ENCODE assay signal across 24 cellular contexts in genomic region chr11:59184876-59185275, GRCh38. TPM values are rescaled to one million over a fixed set of nuclear protein-coding genes. Genes with fewer than 3 reads are reported as not detected.
DNase-seq lines count a peak whose midpoint lies in the region; ATAC-seq, FAIRE-seq and TF ChIP-seq lines count a peak whose summit lies in the region.
"Had no signal": no experiment of that assay in that cellular context is flagged by ENCODE, and none has a peak within 500 bp of the region (broad histone marks: within the 10 kb centered on the region; RNA-seq: fewer than 3 reads in every experiment).

No MANE protein-coding gene starts in this region.

- H3K27me3 Mint-ChIP-seq in Calu3 (ENCODE audit: unreplicated experiment) (no peaks in the 10 kb centered on the region), HFFc6 (ENCODE audit: insufficient read depth) (peaks cover 4% of the 10 kb centered on the region)
- H3K27me3 Mint-ChIP-seq: activated naive CD8-positive, alpha-beta T cell treated with anti-CD3 and anti-CD28 coated beads, Interleukin-2, amount 50 U/mL, for 24 hours had no signal

- H3K36me3 Mint-ChIP-seq in Calu3 (ENCODE audit: insufficient read depth, unreplicated experiment): peaks cover 47% of the 10 kb centered on the region
- no peaks in the 10 kb centered on the region; the same call in 1 of the 2 replicates for H3K36me3 Mint-ChIP-seq in HFFc6 (ENCODE audit: low read depth)

- H3K36me3 ChIP-seq in ectodermal cell (ENCODE audit: control insufficient read depth, insufficient read depth, low read length) (peaks cover 45% of the 10 kb centered on the region), muscle layer of duodenum (ENCODE audit: control insufficient read depth in 1 of 2, insufficient read depth in 2 of 2, low read length in 2 of 2) (peaks cover 0 to 7% of the 10 kb centered on the region in 2 donors), small intestine (ENCODE audit: control insufficient read depth in 2 of 2, insufficient read depth in 2 of 2, low read length in 2 of 2) (peaks cover 3 to 4% of the 10 kb centered on the region in 2 donors)
- H3K36me3 ChIP-seq: brain microvascular endothelial cell had no signal

- DNase-seq in Calu3 (no peak), small intestine (no peak), NCI-H2171 treated with DMSO at 0.1 percent for 48 hours (lab: John Stamatoyannopoulos, UW) (no peak), HFFc6 (no peak)
- no peak for DNase-seq in central memory CD4-positive, alpha-beta T cell
- DNase-seq: activated CD4-positive, alpha-beta memory T cell treated with anti-CD3 and anti-CD28 coated beads, Interleukin-2, amount 10 ng/mL, durations not matched to agents 7 days and 5 days; activated effector memory CD4-positive, alpha-beta T cell treated with anti-CD3 and anti-CD28 coated beads, Interleukin-2, amount 50 U/mL, for 16 hours; activated naive CD8-positive, alpha-beta T cell treated with anti-CD3 and anti-CD28 coated beads, Interleukin-2, amount 50 U/mL, for 24 hours; brain microvascular endothelial cell; CD8-positive, alpha-beta memory T cell; GF-D8; heart right ventricle; MV-4-11; NCI-H1694 treated with DMSO at 0.1 percent for 48 hours; NCI-H748 treated with DMSO at 0.1 percent for 48 hours had no signal

- H3K27ac Mint-ChIP-seq in Calu3 (ENCODE audit: unreplicated experiment): peak overlapping the region; percentile 94
- no peak overlapping the region for H3K27ac Mint-ChIP-seq in HFFc6
- H3K27ac Mint-ChIP-seq: activated CD4-positive, alpha-beta memory T cell treated with anti-CD3 and anti-CD28 coated beads, Interleukin-2, amount 10 ng/mL, durations not matched to agents 7 days and 5 days; activated naive CD8-positive, alpha-beta T cell treated with anti-CD3 and anti-CD28 coated beads, Interleukin-2, amount 50 U/mL, for 24 hours; CD8-positive, alpha-beta memory T cell; T-helper 2 cell treated with Interferon-gamma antibody and Interleukin-4, amounts not matched to agents 5 μg/mL and 100 μg/mL, for 36 hours; WTC11 had no signal

- no peaks in the 10 kb centered on the region for H3K9me3 ChIP-seq in ectodermal cell (ENCODE audit: control insufficient read depth, low read length)
- H3K9me3 ChIP-seq in muscle layer of duodenum (ENCODE audit: control insufficient read depth in 1 of 2, low read length in 2 of 2): no peaks in the 10 kb centered on the region
- no peaks in the 10 kb centered on the region for H3K9me3 ChIP-seq in small intestine (ENCODE audit: control insufficient read depth, low read depth)
- H3K9me3 ChIP-seq: thoracic aorta had no signal

- FAIRE-seq in small intestine (lab: Jason Lieb, UNC): no peak

- H3K27me3 ChIP-seq in ectodermal cell (ENCODE audit: control insufficient read depth, insufficient read depth, low read length, poor library complexity, severe bottlenecking) (no peaks in the 10 kb centered on the region), muscle layer of duodenum (ENCODE audit: low read depth, low read length) (no peaks in the 10 kb centered on the region), small intestine (ENCODE audit: control insufficient read depth in 2 of 2, insufficient read depth in 2 of 2, low read length in 2 of 2) (no peaks in the 10 kb centered on the region)
- H3K27me3 ChIP-seq: brain microvascular endothelial cell, heart right ventricle had no signal

- ATAC-seq in GM19452 (IDR thresholded peaks at IDR 0.05; ENCODE audit: unreplicated experiment): no peak
- ATAC-seq: activated naive CD8-positive, alpha-beta T cell treated with anti-CD3 and anti-CD28 coated beads, Interleukin-2, amount 50 U/mL, for 24 hours; heart right ventricle; SK-N-SH treated with all-trans-retinoic acid at 6 μM for 48 hours; WTC11 had no signal

- peak overlapping the region; percentile 83 for H3K27ac ChIP-seq in ectodermal cell (ENCODE audit: insufficient read depth, low read depth, low read length, poor library complexity, severe bottlenecking)
- H3K27ac ChIP-seq in muscle layer of duodenum (ENCODE audit: low read length): peak overlapping the region; percentile 47
- peak overlapping the region; percentile 53 to 96 for H3K27ac ChIP-seq in small intestine (ENCODE audit: low read depth in 1 of 2, low read length in 1 of 2)
- H3K27ac ChIP-seq: brain microvascular endothelial cell, parathyroid adenoma, thoracic aorta had no signal

- H3K4me3 ChIP-seq in ectodermal cell (ENCODE audit: insufficient read depth, low read depth, low read length) (no peak overlapping the region), muscle layer of duodenum (ENCODE audit: low read depth in 1 of 2, low read length in 2 of 2) (peak overlapping the region in 1 of 2 donors; percentile 14), small intestine (ENCODE audit: low read depth in 1 of 2, low read length in 2 of 2) (no peak overlapping the region)
- H3K4me3 ChIP-seq: heart right ventricle, thoracic aorta had no signal

- H3K4me1 ChIP-seq in ectodermal cell (ENCODE audit: control insufficient read depth, insufficient read depth, low read length) (peaks cover 33% of the 10 kb centered on the region), muscle layer of duodenum (ENCODE audit: control insufficient read depth in 1 of 2, insufficient read depth in 2 of 2, low read length in 2 of 2) (peaks cover 39 to 43% of the 10 kb centered on the region in 2 donors), small intestine (ENCODE audit: control insufficient read depth in 2 of 2, insufficient read depth in 1 of 2, low read depth in 1 of 2, low read length in 1 of 2) (peaks cover 5 to 11% of the 10 kb centered on the region in 2 donors)
- H3K4me1 ChIP-seq: parathyroid adenoma had no signal

- H3K4me3 Mint-ChIP-seq in Calu3 (ENCODE audit: low read depth, unreplicated experiment) (peak overlapping the region; percentile 72), HFFc6 (no peak overlapping the region)
- H3K4me3 Mint-ChIP-seq: activated CD4-positive, alpha-beta memory T cell treated with anti-CD3 and anti-CD28 coated beads, Interleukin-2, amount 10 ng/mL, durations not matched to agents 7 days and 5 days; activated naive CD8-positive, alpha-beta T cell treated with anti-CD3 and anti-CD28 coated beads, Interleukin-2, amount 50 U/mL, for 24 hours; CD8-positive, alpha-beta memory T cell; T-helper 2 cell treated with Interferon-gamma antibody and Interleukin-4, amounts not matched to agents 5 μg/mL and 100 μg/mL, for 36 hours; WTC11 had no signal

- H3K9me3 Mint-ChIP-seq in Calu3 (ENCODE audit: low read depth, unreplicated experiment) (no peaks in the 10 kb centered on the region), HFFc6 (no peaks in the 10 kb centered on the region)
- H3K9me3 Mint-ChIP-seq: activated CD4-positive, alpha-beta memory T cell treated with anti-CD3 and anti-CD28 coated beads, Interleukin-2, amount 10 ng/mL, durations not matched to agents 7 days and 5 days; activated naive CD8-positive, alpha-beta T cell treated with anti-CD3 and anti-CD28 coated beads, Interleukin-2, amount 50 U/mL, for 24 hours; CD8-positive, alpha-beta memory T cell; T-helper 2 cell treated with Interferon-gamma antibody and Interleukin-4, amounts not matched to agents 5 μg/mL and 100 μg/mL, for 36 hours; WTC11 had no signal

- 56 to 59% methylated on average over 5 to 6 of the region's 6 CpGs for WGBS in ectodermal cell, 2 experiments
- WGBS in small intestine, 3 donors: 28 to 53% (median 45%) methylated on average over 6 of the region's 6 CpGs

- CTCF ChIA-PET in Calu3 (lab: Charles Lee): interaction anchor here (1.0 to 4.3 kb wide), 7 partner anchors 11 to 984 kb away, joined by 3 to 137 read pairs (median 10); partner anchors contain the start of gene DTX4

- H3K4me1 Mint-ChIP-seq in Calu3 (ENCODE audit: low read depth, unreplicated experiment) (peaks cover 70% of the 10 kb centered on the region), HFFc6 (ENCODE audit: low read depth) (peaks cover 38% of the 10 kb centered on the region)
- H3K4me1 Mint-ChIP-seq: activated CD4-positive, alpha-beta memory T cell treated with anti-CD3 and anti-CD28 coated beads, Interleukin-2, amount 10 ng/mL, durations not matched to agents 7 days and 5 days; activated naive CD8-positive, alpha-beta T cell treated with anti-CD3 and anti-CD28 coated beads, Interleukin-2, amount 50 U/mL, for 24 hours; CD8-positive, alpha-beta memory T cell had no signal

- BruUV-seq in Calu3 (replicated peaks; lab: Mats Ljungman, UMichigan): no TSS peak

- TF ChIP-seq CTCF in Calu3 (IDR thresholded peaks at IDR 0.05; ENCODE audit: unreplicated experiment) (no peak), HFFc6 (IDR thresholded peaks at IDR 0.05) (no peak)

- intact Hi-C loops in Calu3 (cut with micrococcal nuclease; ENCODE audit: unreplicated experiment): loop anchor here (5.0 kb wide), 1 partner anchor 362 kb away; no protein-coding TSS in a partner anchor

RNA-seq across cellular contexts. Expression of gene DTX4, which starts 12.9 kb away (rescaled TPM):
- total RNA-seq in Calu3 (2022): 56.7 and 65.8 TPM in 2 replicates
- 59.8 TPM for polyA plus RNA-seq in ectodermal cell (2013, experiment 1 of 4)
- polyA plus RNA-seq in ectodermal cell (2013, experiment 2 of 4): 51.8 TPM
- polyA plus RNA-seq in ectodermal cell (2013, experiment 3 of 4): 45.1 TPM
- polyA plus RNA-seq in ectodermal cell (2013, experiment 4 of 4): 56.2 TPM
- 10 to 100 TPM; 12.2 to 23.8 (median 21.0) TPM for polyA plus RNA-seq in small intestine
- total RNA-seq in HFFc6 (2021; fragmentation: NEBNext Ultra II Directional; extraction: Animal tissue kit (Norgen Biotek cat#: 25700)): 1 to 10 TPM; 3.2 to 4.6 (median 4.1) TPM

RNA-seq across cellular contexts. Expression of gene MPEG1, which starts 27.9 kb away (rescaled TPM):
- not detected in 2 replicates for total RNA-seq in Calu3 (2022)
- not detected for polyA plus RNA-seq in ectodermal cell (2013, experiment 1 of 4)
- not detected for polyA plus RNA-seq in ectodermal cell (2013, experiment 2 of 4)
- polyA plus RNA-seq in ectodermal cell (2013, experiment 3 of 4): not detected
- polyA plus RNA-seq in ectodermal cell (2013, experiment 4 of 4): not detected
- polyA plus RNA-seq in small intestine: 1 to 10 TPM; 1.8 to 8.8 (median 6.5) TPM
- not detected for total RNA-seq in HFFc6 (2021; fragmentation: NEBNext Ultra II Directional; extraction: Animal tissue kit (Norgen Biotek cat#: 25700))
- total RNA-seq: A172; activated CD4-positive, alpha-beta memory T cell treated with anti-CD3 and anti-CD28 coated beads, Interleukin-2, amount 10 ng/mL, durations not matched to agents 7 days and 5 days had no signal
- polyA plus RNA-seq: CD8-positive, alpha-beta memory T cell had no signal

RNA-seq across cellular contexts. Expression of gene FAM111A, which starts 42.2 kb away (rescaled TPM):
- 87.9 and 91.6 TPM in 2 replicates for total RNA-seq in Calu3 (2022)
- 21.3 TPM for polyA plus RNA-seq in ectodermal cell (2013, experiment 1 of 4)
- polyA plus RNA-seq in ectodermal cell (2013, experiment 2 of 4): 19.5 TPM
- 15.6 TPM for polyA plus RNA-seq in ectodermal cell (2013, experiment 3 of 4)
- 16.6 TPM for polyA plus RNA-seq in ectodermal cell (2013, experiment 4 of 4)
- polyA plus RNA-seq in small intestine: 10 to 100 TPM; 16.2 to 19.5 (median 17.9) TPM
- total RNA-seq in HFFc6 (2021; fragmentation: NEBNext Ultra II Directional; extraction: Animal tissue kit (Norgen Biotek cat#: 25700)): 10 to 100 TPM; 28.7 to 56.6 (median 46.7) TPM

Comparison
In these comparisons a context has a peak if more than half of its experiments do, and no peak if none do; other contexts are left out.
1. RNA of gene DTX4, which starts 12.9 kb away (total RNA-seq): 56.7 to 65.8 TPM in Calu3; 3.2 to 4.6 TPM in HFFc6; every median in the first group is over 10 times any median in the second.
2. Peak in every context shown above with its lines, with median percentiles within 50 percentile points of each other: H3K27ac ChIP-seq.